Comparison of ENCODE assay signal across 11 cellular contexts in the genomic region with DNA sequence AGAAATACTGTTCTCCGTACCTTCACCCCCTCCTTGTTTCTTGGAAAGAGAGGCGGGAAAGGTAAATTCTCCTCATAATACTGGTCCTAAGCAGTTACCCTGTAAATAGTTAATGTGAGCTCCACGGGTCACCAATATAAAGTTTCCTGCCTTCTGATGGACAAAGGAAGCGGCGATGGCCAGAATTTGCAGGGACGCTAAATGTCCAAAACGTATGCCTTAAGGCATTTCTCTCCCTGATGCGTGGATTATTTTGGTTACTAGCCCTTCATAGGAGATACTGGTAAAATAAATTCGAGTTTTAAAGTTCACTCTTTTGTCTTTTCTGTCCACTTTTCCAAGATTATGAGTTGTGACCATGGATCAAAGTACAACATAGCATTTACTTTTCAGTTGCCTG. TPM values are rescaled to one million over a fixed set of nuclear protein-coding genes. Genes with fewer than 3 reads are reported as not detected.
A peak's percentile ranks its signal among the peaks of the same experiment; 100 is the strongest.
DNase-seq lines count a peak whose midpoint lies in the region; ATAC-seq, FAIRE-seq and TF ChIP-seq lines count a peak whose summit lies in the region.
"Had no signal": no experiment of that assay in that cellular context is flagged by ENCODE, and none has a peak within 500 bp of the region (broad histone marks: within the 10 kb centered on the region; RNA-seq: fewer than 3 reads in every experiment).

No MANE protein-coding gene starts in this region.

- no peak overlapping the region for H2AFZ ChIP-seq in HepG2 (ENCODE audit: low read length)

- no peak for FAIRE-seq in HepG2 (lab: Jason Lieb, UNC)
- FAIRE-seq: K562 had no signal

- H3K36me3 ChIP-seq in liver (ENCODE audit: control insufficient read depth in 4 of 4, insufficient read depth in 3 of 4, low read depth in 1 of 4, low read length in 3 of 4): peaks cover 0 to 2% (median 0%) of the 10 kb centered on the region in 4 donors
- no peaks in the 10 kb centered on the region for H3K36me3 ChIP-seq in HepG2 (replicated peaks in 1 of 2; ENCODE audit: control insufficient read depth in 1 of 2, insufficient read depth in 2 of 2, low read length in 2 of 2)

- intact Hi-C loops in HepG2 (cut with micrococcal nuclease; ENCODE audit: unreplicated experiment): no loop called here

- no peaks in the 10 kb centered on the region for H3K9me3 ChIP-seq in liver (ENCODE audit: control insufficient read depth in 4 of 4, low read length in 3 of 4)
- no peaks in the 10 kb centered on the region for H3K9me3 ChIP-seq in HepG2 (ENCODE audit: low read length)
- H3K9me3 ChIP-seq in mononuclear cell (ENCODE audit: low read depth, low read length): no peaks in the 10 kb centered on the region

- no peak for TF ChIP-seq RAD21 in liver (IDR thresholded peaks at IDR 0.05)
- TF ChIP-seq RAD21 in HepG2 (CRISPR knock-in tag; IDR thresholded peaks at IDR 0.05): no peak

- TF ChIP-seq CTCF in liver (IDR thresholded peaks at IDR 0.05; ENCODE audit: low read depth, low read length, missing input control): no peak
- no peak for TF ChIP-seq CTCF in HepG2 (CRISPR knock-in tag; IDR thresholded peaks at IDR 0.05)

- no peaks in the 10 kb centered on the region for H4K20me1 ChIP-seq in HepG2 (ENCODE audit: insufficient read depth, low read length)

- H3K4me3 ChIP-seq in liver (ENCODE audit: low read depth in 1 of 3, low read length in 3 of 3): peak overlapping the region in 2 of 3 donors; percentile 17 to 59
- H3K4me3 ChIP-seq in HepG2 (replicated peaks in 1 of 3; ENCODE audit: insufficient read depth in 1 of 3, low read depth in 2 of 3, low read length in 3 of 3): no peak overlapping the region
- H3K4me3 ChIP-seq in mononuclear cell (ENCODE audit: low read length): peak overlapping the region; percentile 64
- H3K4me3 ChIP-seq: K562 had no signal

- H3K4me1 ChIP-seq in liver (ENCODE audit: control insufficient read depth in 4 of 4, insufficient read depth in 4 of 4, low read length in 3 of 4) (no peaks in the 10 kb centered on the region), HepG2 (ENCODE audit: insufficient read depth, low read length) (no peaks in the 10 kb centered on the region), mononuclear cell (ENCODE audit: insufficient read depth, low read length) (peaks cover 13% of the 10 kb centered on the region)

- H3K4me2 ChIP-seq in HepG2 (ENCODE audit: low read depth, low read length): no peak overlapping the region

- 28% methylated on average over 9 of the region's 9 CpGs for WGBS in liver
- WGBS in HepG2 (ENCODE audit: low lambda C conversion rate): 34% methylated on average over 9 of the region's 9 CpGs

- in situ Hi-C loops in HepG2 (cut with HindIII; ENCODE audit: extremely low pct_ligation_motif_present, low pct_unique_long_range_greater_than_20kb): no loop called here

- ATAC-seq in HepG2 (no peak), HG03175 (IDR thresholded peaks at IDR 0.05; ENCODE audit: unreplicated experiment) (no peak), GM18861 (IDR thresholded peaks at IDR 0.05; ENCODE audit: unreplicated experiment) (no peak), GM18505 (IDR thresholded peaks at IDR 0.05; ENCODE audit: unreplicated experiment) (no peak), GM18502 (IDR thresholded peaks at IDR 0.05; ENCODE audit: poor library complexity, unreplicated experiment) (no peak)

- peak overlapping the region; percentile 76 to 84 for H3K27ac ChIP-seq in liver (ENCODE audit: low read depth in 1 of 2, low read length in 2 of 2)
- no peak overlapping the region for H3K27ac ChIP-seq in HepG2 (ENCODE audit: extremely low read length, insufficient read depth, low read length)
- peak overlapping the region; percentile 70 for H3K27ac ChIP-seq in cingulate gyrus (ENCODE audit: low read depth, low read length)

- POLR2A ChIA-PET in HepG2 (lab: Yijun Ruan, JAX): no interaction called here

- no peak for TF ChIP-seq EP300 in HepG2 (IDR thresholded peaks at IDR 0.05; ENCODE audit: low read depth in 2 of 2, low read length in 2 of 2)
- TF ChIP-seq EP300 in HepG2 (CRISPR knock-in tag; IDR thresholded peaks at IDR 0.05; ENCODE audit: borderline replicate concordance): no peak

- H3K9ac ChIP-seq in liver (ENCODE audit: low read depth in 1 of 2, low read length in 2 of 2) (peak overlapping the region in 1 of 2 donors; percentile 49), HepG2 (ENCODE audit: insufficient read depth, low read depth, low read length) (no peak overlapping the region)

- no peaks in the 10 kb centered on the region for H3K79me2 ChIP-seq in HepG2 (ENCODE audit: insufficient read depth, low read length)

- BruUV-seq in HepG2 (replicated peaks; lab: Mats Ljungman, UMichigan): no TSS peak

- H3K27me3 ChIP-seq in liver (ENCODE audit: control insufficient read depth in 4 of 4, insufficient read depth in 4 of 4, low read length in 3 of 4) (peaks cover 0 to 2% (median 0%) of the 10 kb centered on the region in 4 donors), HepG2 (ENCODE audit: control insufficient read depth in 1 of 2, insufficient read depth in 2 of 2, low read length in 2 of 2) (no peaks in the 10 kb centered on the region), mononuclear cell (ENCODE audit: insufficient read depth, low read length) (peaks cover 14% of the 10 kb centered on the region)

- CTCF ChIA-PET in HepG2 (lab: Yijun Ruan, JAX; ENCODE audit: low intra/inter-chr PET ratio, low total read pairs): no interaction called here

- no peak for DNase-seq in HepG2 (ENCODE audit: low spot score)
- DNase-seq: GF-D8; stimulated activated CD4-positive, alpha-beta T cell treated with anti-CD3 and anti-CD28 coated beads, Interleukin-12 subunit alpha, Interleukin-12 subunit beta, amount 100 ng/mL, for 4 hours had no signal

- TF ChIP-seq POLR2A in HepG2 (IDR thresholded peaks at IDR 0.05; ENCODE audit: insufficient read depth in 1 of 2, low read depth in 2 of 2, low read length in 2 of 2) (no peak), GM18505 (IDR thresholded peaks at IDR 0.05; ENCODE audit: borderline replicate concordance, extremely low read depth, insufficient read depth, insufficient read length) (no peak)

TF ChIP-seq in liver, 16 proteins besides CTCF, POLR2A, EP300 and RAD21 (continues in another document):
- TF ChIP-seq TAF1 (conservative IDR thresholded peaks at IDR 0.05) (no peak), NR2F2 (IDR thresholded peaks at IDR 0.05) (no peak), FOXA1 (IDR thresholded peaks at IDR 0.05) (no peak), HNF4G (IDR thresholded peaks at IDR 0.05) (no peak), EGR1 (IDR thresholded peaks at IDR 0.05; ENCODE audit: low read depth in 2 of 2) (no peak), GABPA (IDR thresholded peaks at IDR 0.05 in 1 of 2, conservative IDR thresholded peaks at IDR 0.05 in 1 of 2) (no peak), RXRA (IDR thresholded peaks at IDR 0.05) (no peak)
- TF ChIP-seq, protein P1, sequence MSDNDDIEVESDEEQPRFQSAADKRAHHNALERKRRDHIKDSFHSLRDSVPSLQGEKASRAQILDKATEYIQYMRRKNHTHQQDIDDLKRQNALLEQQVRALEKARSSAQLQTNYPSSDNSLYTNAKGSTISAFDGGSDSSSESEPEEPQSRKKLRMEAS (IDR thresholded peaks at IDR 0.05): no peak
- TF ChIP-seq, protein P2, sequence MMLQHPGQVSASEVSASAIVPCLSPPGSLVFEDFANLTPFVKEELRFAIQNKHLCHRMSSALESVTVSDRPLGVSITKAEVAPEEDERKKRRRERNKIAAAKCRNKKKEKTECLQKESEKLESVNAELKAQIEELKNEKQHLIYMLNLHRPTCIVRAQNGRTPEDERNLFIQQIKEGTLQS (IDR thresholded peaks at IDR 0.05): no peak

TF ChIP-seq in HepG2, 621 proteins besides CTCF, POLR2A, EP300 and RAD21 (continues in another document):
- TF ChIP-seq ZNF766 (CRISPR knock-in tag; IDR thresholded peaks at IDR 0.05; ENCODE audit: borderline replicate concordance): no peak
- TF ChIP-seq ZNF251 (CRISPR knock-in tag; IDR thresholded peaks at IDR 0.05): no peak
- TF ChIP-seq PITX1 (CRISPR knock-in tag; IDR thresholded peaks at IDR 0.05): no peak
- TF ChIP-seq ZNF547 (CRISPR knock-in tag; IDR thresholded peaks at IDR 0.05): no peak
- no peak for TF ChIP-seq ZNF557 (CRISPR knock-in tag; IDR thresholded peaks at IDR 0.05)
- TF ChIP-seq SMYD3 (CRISPR knock-in tag; IDR thresholded peaks at IDR 0.05): no peak
- no peak for TF ChIP-seq U2AF2 (IDR thresholded peaks at IDR 0.05; ENCODE audit: low read depth, low read length)
- no peak for TF ChIP-seq FOXO1 (CRISPR knock-in tag; IDR thresholded peaks at IDR 0.05)

RNA-seq across cellular contexts. Expression of gene PTGS2, which starts 0.9 kb away (rescaled TPM):
- under 1 TPM; 0.33 TPM for total RNA-seq in liver
- under 1 TPM; 0.11 to 0.25 TPM for polyA plus RNA-seq in liver
- total RNA-seq in HepG2 (2016; rRNA removed; fragmentation: Illumina TruSeq; extraction: Trizol): not detected in 2 replicates
- total RNA-seq in HepG2 (2016; cell fraction: cytosol; rRNA removed; fragmentation: Illumina TruSeq; extraction: Trizol; ENCODE audit: low read depth): not detected in 2 replicates
- not detected in 2 replicates for total RNA-seq in HepG2 (2016; cell fraction: insoluble cytoplasmic fraction; rRNA removed; fragmentation: Illumina TruSeq; extraction: Trizol)
- total RNA-seq in HepG2 (2016; cell fraction: membrane; rRNA removed; fragmentation: Illumina TruSeq; extraction: Trizol): not detected in 2 replicates
- total RNA-seq in HepG2 (2016; cell fraction: nucleus; rRNA removed; fragmentation: Illumina TruSeq; extraction: Trizol): not detected in 2 replicates
- polyA plus RNA-seq in HepG2 (2011; rRNA removed): not detected in 2 replicates
- not detected in 2 replicates for polyA plus RNA-seq in HepG2 (2011; cell fraction: cytosol; rRNA removed)
- not detected in 2 replicates for polyA plus RNA-seq in HepG2 (2011; cell fraction: nucleus; rRNA removed)
- not detected in 2 replicates for polyA plus RNA-seq in HepG2 (2012)
- polyA plus RNA-seq in HepG2 (2016; cell fraction: cytosol; fragmentation: Illumina TruSeq; extraction: Trizol; ENCODE audit: low read depth): not detected in 2 replicates
- polyA plus RNA-seq in HepG2 (2016; cell fraction: insoluble cytoplasmic fraction; fragmentation: Illumina TruSeq; extraction: Trizol; ENCODE audit: low read depth): not detected in 2 replicates
- polyA plus RNA-seq in HepG2 (2016; cell fraction: membrane; fragmentation: Illumina TruSeq; extraction: Trizol; ENCODE audit: low read depth): not detected in 2 replicates
- polyA plus RNA-seq in HepG2 (2016; cell fraction: nucleus; fragmentation: Illumina TruSeq; extraction: Trizol; ENCODE audit: insufficient read depth, low read depth): not detected in 2 replicates
- 34.7 TPM in 1 of 2 replicates, not detected in the other for polyA minus RNA-seq in HepG2 (2011; rRNA and poly(A)+ RNA removed; ENCODE audit: low replicate concordance)
- not detected in 2 replicates for polyA minus RNA-seq in HepG2 (2011; cell fraction: cytosol; rRNA and poly(A)+ RNA removed)
- polyA minus RNA-seq in HepG2 (2011; cell fraction: nucleus; rRNA and poly(A)+ RNA removed): 0.26 TPM in 1 of 2 replicates, not detected in the other
- total RNA-seq in mononuclear cell: 446 TPM
- total RNA-seq: K562 had no signal

Comparison
In these comparisons a context has a peak if more than half of its experiments do, and no peak if none do; other contexts are left out.
1. H3K4me3 ChIP-seq: peak in liver (2 of 3) and mononuclear cell (single experiment); none in HepG2 (0 of 3).
2. RNA of gene PTGS2, which starts 0.9 kb away (total RNA-seq): 446 TPM in mononuclear cell (single experiment); 0.33 TPM in liver and not detected in HepG2; every median in the first group is over 100 times any median in the second.